In genomic region chr19:5782945-5783919, GRCh38 we compare ENCODE assay signal across 25 cellular contexts. TPM values are rescaled to one million over a fixed set of nuclear protein-coding genes. Genes with fewer than 3 reads are reported as not detected.
DNase-seq lines count a peak whose midpoint lies in the region; ATAC-seq, FAIRE-seq and TF ChIP-seq lines count a peak whose summit lies in the region.
"Had no signal": no experiment of that assay in that cellular context is flagged by ENCODE, and none has a peak within 500 bp of the region (broad histone marks: within the 10 kb centered on the region; RNA-seq: fewer than 3 reads in every experiment).

No MANE protein-coding gene starts in this region.

- TF ChIP-seq POLR2A in body of pancreas (IDR thresholded peaks at IDR 0.05): no peak
- no peak for TF ChIP-seq POLR2A in GM12892 (IDR thresholded peaks at IDR 0.05; ENCODE audit: low read depth, low read length)

- no peaks in the 10 kb centered on the region for H3K9me3 ChIP-seq in Panc1 (ENCODE audit: control insufficient read depth, insufficient read depth, low read depth, low read length)
- H3K9me3 ChIP-seq in body of pancreas: no peaks in the 10 kb centered on the region
- H3K9me3 ChIP-seq in osteoblast (ENCODE audit: low read depth, low read length): no peaks in the 10 kb centered on the region
- H3K9me3 ChIP-seq: BLaER1 treated with 17β-estradiol and CSF1 and Interleukin-3, amounts not matched to agents 10 nM and 100 nM; HAP-1; SJCRH30 had no signal

- no peaks in the 10 kb centered on the region for H3K27me3 ChIP-seq in Panc1 (ENCODE audit: control insufficient read depth, insufficient read depth, low read length)
- no peaks in the 10 kb centered on the region for H3K27me3 ChIP-seq in body of pancreas
- H3K27me3 ChIP-seq in osteoblast (ENCODE audit: insufficient read depth, low read length): no peaks in the 10 kb centered on the region
- H3K27me3 ChIP-seq: BLaER1 treated with 17β-estradiol and CSF1 and Interleukin-3, amounts not matched to agents 10 nM and 100 nM; SJCRH30 had no signal

- H3K27ac Mint-ChIP-seq in activated naive CD4-positive, alpha-beta T cell treated with anti-CD3 and anti-CD28 coated beads, Interleukin-2, amount 50 U/mL, for 72 hours: no peak overlapping the region
- no peak overlapping the region for H3K27ac Mint-ChIP-seq in activated naive CD4-positive, alpha-beta T cell treated with anti-CD3 and anti-CD28 coated beads for 36 hours
- H3K27ac Mint-ChIP-seq: CD4-positive, alpha-beta memory T cell had no signal

- no TSS peak for BruUV-seq in Panc1 (replicated peaks; lab: Mats Ljungman, UMichigan)

- H3K4me1 Mint-ChIP-seq in activated naive CD4-positive, alpha-beta T cell treated with anti-CD3 and anti-CD28 coated beads for 36 hours (ENCODE audit: low read depth): no peaks in the 10 kb centered on the region

- H2AFZ ChIP-seq in osteoblast (ENCODE audit: low read length): no peak overlapping the region

- H3K4me1 ChIP-seq in Panc1 (ENCODE audit: control insufficient read depth, insufficient read depth, low read length) (no peaks in the 10 kb centered on the region), body of pancreas (no peaks in the 10 kb centered on the region), osteoblast (ENCODE audit: insufficient read depth, low read length) (no peaks in the 10 kb centered on the region)
- H3K4me1 ChIP-seq: BLaER1 treated with 17β-estradiol and CSF1 and Interleukin-3, amounts not matched to agents 10 nM and 100 nM; HAP-1; SJCRH30 had no signal

- H3K4me3 Mint-ChIP-seq in activated naive CD4-positive, alpha-beta T cell treated with anti-CD3 and anti-CD28 coated beads for 36 hours: no peak overlapping the region
- H3K4me3 Mint-ChIP-seq: CD4-positive, alpha-beta memory T cell had no signal

- H3K4me2 ChIP-seq in osteoblast (ENCODE audit: insufficient read depth, low read length): no peak overlapping the region
- H3K4me2 ChIP-seq: BLaER1 treated with 17β-estradiol and CSF1 and Interleukin-3, amounts not matched to agents 10 nM and 100 nM had no signal

- H3K9me3 Mint-ChIP-seq in activated naive CD4-positive, alpha-beta T cell treated with anti-CD3 and anti-CD28 coated beads, Interleukin-2, amount 50 U/mL, for 72 hours: no peaks in the 10 kb centered on the region
- no peaks in the 10 kb centered on the region for H3K9me3 Mint-ChIP-seq in activated naive CD4-positive, alpha-beta T cell treated with anti-CD3 and anti-CD28 coated beads for 36 hours
- H3K9me3 Mint-ChIP-seq: CD4-positive, alpha-beta memory T cell had no signal

- in situ Hi-C loops in Panc1 (cut with HindIII; ENCODE audit: low pct_unique_long_range_greater_than_20kb, low sequenced_read_pairs): no loop called here

- no peak for DNase-seq in activated naive CD4-positive, alpha-beta T cell treated with anti-CD3 and anti-CD28 coated beads, Interleukin-2, amount 50 U/mL, for 72 hours (ENCODE audit: low spot score in 2 of 2)
- no peak for DNase-seq in activated naive CD4-positive, alpha-beta T cell treated with anti-CD3 and anti-CD28 coated beads for 36 hours
- DNase-seq in Panc1 (ENCODE audit: low read depth, low spot score) (no peak), body of pancreas (no peak), osteoblast (ENCODE audit: insufficient read length, low spot score, missing footprints) (peak; percentile 76), GOT3 (lab: John Stamatoyannopoulos, UW) (no peak), GM12892 (ENCODE audit: insufficient read length) (no peak)
- DNase-seq: CD4-positive, alpha-beta memory T cell; GDM1; IMR-90; Karpas-422; MV-4-11; NCI-H1105 treated with DMSO at 0.1 percent for 48 hours; NCI-H2029 treated with DMSO at 0.1 percent for 48 hours; NCI-H226; NCI-H510A treated with DMSO at 0.1 percent for 48 hours; NCI-H748 treated with DMSO at 0.1 percent for 48 hours; SJCRH30 had no signal

- POLR2A ChIA-PET in Panc1 (lab: Charles Lee): interaction anchor here (0.6 kb wide), 1 partner anchor 74 kb away, joined by 3 read pairs; no protein-coding TSS in a partner anchor

- no peak overlapping the region for H3K27ac ChIP-seq in Panc1 (ENCODE audit: low read length)
- no peak overlapping the region for H3K27ac ChIP-seq in body of pancreas
- H3K27ac ChIP-seq in osteoblast (ENCODE audit: low read depth, low read length): no peak overlapping the region
- H3K27ac ChIP-seq: 22Rv1; BLaER1 treated with 17β-estradiol and CSF1 and Interleukin-3, amounts not matched to agents 10 nM and 100 nM; SJCRH30 had no signal

- 78 to 91% methylated on average over 11 to 42 of the region's 48 CpGs for WGBS in body of pancreas, 2 donors

- intact Hi-C loops in activated naive CD4-positive, alpha-beta T cell treated with anti-CD3 and anti-CD28 coated beads for 36 hours (cut with micrococcal nuclease): no loop called here
- intact Hi-C loops in Panc1 (cut with micrococcal nuclease; ENCODE audit: unreplicated experiment) (no loop called here), body of pancreas (cut with DNase I) (no loop called here)

- TF ChIP-seq CTCF in Panc1 (IDR thresholded peaks at IDR 0.05): no peak
- TF ChIP-seq CTCF in body of pancreas (IDR thresholded peaks at IDR 0.05): no peak
- TF ChIP-seq CTCF in osteoblast (IDR thresholded peaks at IDR 0.05; ENCODE audit: extremely low read depth, low read depth, low read length): no peak

- CTCF ChIA-PET in activated naive CD4-positive, alpha-beta T cell treated with anti-CD3 and anti-CD28 coated beads for 36 hours (lab: Charles Lee): interaction anchor here (1.2 kb wide), 1 partner anchor 21 kb away, joined by 3 read pairs; no protein-coding TSS in a partner anchor
- CTCF ChIA-PET in Panc1 (lab: Charles Lee): no interaction called here

- FAIRE-seq in GM12892 (lab: Jason Lieb, UNC): no peak
- FAIRE-seq: HTR-8/SVneo had no signal

- no peaks in the 10 kb centered on the region for H4K20me1 ChIP-seq in osteoblast (ENCODE audit: insufficient read depth, low read length)

- H3K4me3 ChIP-seq in Panc1 (ENCODE audit: low read depth in 2 of 2, low read length in 2 of 2) (no peak overlapping the region), body of pancreas (no peak overlapping the region), osteoblast (ENCODE audit: insufficient read depth, low read length) (no peak overlapping the region)
- H3K4me3 ChIP-seq: BLaER1 treated with 17β-estradiol and CSF1 and Interleukin-3, amounts not matched to agents 10 nM and 100 nM; HAP-1; SJCRH30 had no signal

- peak; percentile 5 to 10 for ATAC-seq in activated naive CD4-positive, alpha-beta T cell treated with anti-CD3 and anti-CD28 coated beads, Interleukin-2, amount 50 U/mL, for 72 hours
- ATAC-seq in Panc1 (0 out of 2 replicates have a peak, but pooled peaks have one; percentile 36), body of pancreas (peak; percentile 7), GM19467 (IDR thresholded peaks at IDR 0.05; ENCODE audit: unreplicated experiment) (no peak)

- peaks cover 0 to 7% of the 10 kb centered on the region in 2 donors for H3K36me3 Mint-ChIP-seq in activated naive CD4-positive, alpha-beta T cell treated with anti-CD3 and anti-CD28 coated beads, Interleukin-2, amount 50 U/mL, for 72 hours
- peaks cover 16% of the 10 kb centered on the region for H3K36me3 Mint-ChIP-seq in activated naive CD4-positive, alpha-beta T cell treated with anti-CD3 and anti-CD28 coated beads for 36 hours (ENCODE audit: low read depth)

- H3K36me3 ChIP-seq in Panc1 (ENCODE audit: control insufficient read depth, insufficient read depth, low read length): 0 out of 2 replicates have a peak, but pooled peaks cover 2% of the 10 kb centered on the region
- peaks cover 13 to 19% of the 10 kb centered on the region in 2 donors for H3K36me3 ChIP-seq in body of pancreas (replicated peaks in 1 of 2; ENCODE audit: insufficient read depth in 1 of 2, low read depth in 2 of 2)
- peaks cover 20% of the 10 kb centered on the region for H3K36me3 ChIP-seq in osteoblast (ENCODE audit: insufficient read depth, low read length)

- H3K27me3 Mint-ChIP-seq in activated naive CD4-positive, alpha-beta T cell treated with anti-CD3 and anti-CD28 coated beads for 36 hours (ENCODE audit: low read depth): no peaks in the 10 kb centered on the region
- H3K27me3 Mint-ChIP-seq: CD4-positive, alpha-beta memory T cell had no signal

- no peaks in the 10 kb centered on the region for H3K79me2 ChIP-seq in osteoblast (ENCODE audit: insufficient read depth, low read length)

RNA-seq across cellular contexts. Expression of gene PRR22, which starts 1.3 kb away (rescaled TPM):
- total RNA-seq in activated naive CD4-positive, alpha-beta T cell treated with anti-CD3 and anti-CD28 coated beads, Interleukin-2, amount 50 U/mL, for 72 hours: 1 to 10 TPM; 1.8 to 7.4 TPM
- 1 to 10 TPM; 1.1 to 1.5 TPM for total RNA-seq in activated naive CD4-positive, alpha-beta T cell treated with anti-CD3 and anti-CD28 coated beads for 36 hours
- total RNA-seq in Panc1 (2021; ENCODE audit: unreplicated experiment) (5.9 TPM), body of pancreas (1 to 10 TPM; 2.3 TPM), osteoblast (0.29 and 0.36 TPM in 2 replicates)
- 2.5 TPM for polyA plus RNA-seq in Panc1 (2012; ENCODE audit: insufficient read length)
- polyA plus RNA-seq in GM12892 (2012; ENCODE audit: missing spikeins): 0.32 TPM
- total RNA-seq: IMR-90 had no signal
- polyA plus RNA-seq: CD4-positive, alpha-beta memory T cell had no signal

RNA-seq across cellular contexts. Expression of gene DUS3L, which starts 7.7 kb away (rescaled TPM):
- total RNA-seq in activated naive CD4-positive, alpha-beta T cell treated with anti-CD3 and anti-CD28 coated beads, Interleukin-2, amount 50 U/mL, for 72 hours: 10 to 100 TPM; 47.2 to 56.3 TPM
- 10 to 100 TPM; 43.1 to 45.2 TPM for total RNA-seq in activated naive CD4-positive, alpha-beta T cell treated with anti-CD3 and anti-CD28 coated beads for 36 hours
- total RNA-seq in Panc1 (2021; ENCODE audit: unreplicated experiment) (39.6 TPM), body of pancreas (10 to 100 TPM; 28.0 to 39.6 TPM), osteoblast (21.2 and 30.0 TPM in 2 replicates)
- polyA plus RNA-seq in Panc1 (2012; ENCODE audit: insufficient read length): 45.7 TPM
- polyA plus RNA-seq in GM12892 (2012; ENCODE audit: missing spikeins): 31.9 TPM

RNA-seq across cellular contexts. Expression of gene NRTN, which starts 21.6 kb away (rescaled TPM):
- 1 to 10 TPM; 1.1 to 2.1 TPM for total RNA-seq in activated naive CD4-positive, alpha-beta T cell treated with anti-CD3 and anti-CD28 coated beads, Interleukin-2, amount 50 U/mL, for 72 hours
- under 1 TPM; 0.38 to 0.42 TPM for total RNA-seq in activated naive CD4-positive, alpha-beta T cell treated with anti-CD3 and anti-CD28 coated beads for 36 hours
- 0.80 TPM for total RNA-seq in Panc1 (2021; ENCODE audit: unreplicated experiment)
- polyA plus RNA-seq in Panc1 (2012; ENCODE audit: insufficient read length): 1.7 TPM
- 10 to 100 TPM; 24.1 to 70.9 TPM for total RNA-seq in body of pancreas
- not detected in 2 replicates for total RNA-seq in osteoblast
- not detected for polyA plus RNA-seq in GM12892 (2012; ENCODE audit: missing spikeins)

RNA-seq across cellular contexts. Expression of gene FUT6, which starts 56.3 kb away (rescaled TPM):
- total RNA-seq in activated naive CD4-positive, alpha-beta T cell treated with anti-CD3 and anti-CD28 coated beads, Interleukin-2, amount 50 U/mL, for 72 hours: under 1 TPM in 1 of 2 donors, not detected in 1; 0.27 TPM
- not detected for total RNA-seq in activated naive CD4-positive, alpha-beta T cell treated with anti-CD3 and anti-CD28 coated beads for 36 hours
- not detected for total RNA-seq in Panc1 (2021; ENCODE audit: unreplicated experiment)
- polyA plus RNA-seq in Panc1 (2012; ENCODE audit: insufficient read length): not detected
- total RNA-seq in body of pancreas: 10 to 100 TPM in 1 of 2 donors, 1 to 10 TPM in 1; 3.6 to 12.2 TPM
- not detected in 2 replicates for total RNA-seq in osteoblast
- not detected for polyA plus RNA-seq in GM12892 (2012; ENCODE audit: missing spikeins)
- total RNA-seq: CD4-positive, alpha-beta memory T cell; Daoy; IMR-90; M059J had no signal
- polyA plus RNA-seq: CD4-positive, alpha-beta memory T cell; IMR-90 had no signal

Comparison
In these comparisons a context has a peak if more than half of its experiments do, and no peak if none do; other contexts are left out.
1. RNA of gene NRTN, which starts 21.6 kb away (total RNA-seq): 24.1 to 70.9 TPM in body of pancreas; 1.1 to 2.1 TPM in activated naive CD4-positive, alpha-beta T cell treated with anti-CD3 and anti-CD28 coated beads, Interleukin-2, amount 50 U/mL, for 72 hours, 0.80 TPM in Panc1 (single experiment), 0.38 to 0.42 TPM in activated naive CD4-positive, alpha-beta T cell treated with anti-CD3 and anti-CD28 coated beads for 36 hours and not detected in osteoblast; every median in the first group is over 4 times any median in the second.